8 cellular contexts compared by ENCODE assay signal in the genomic region with DNA sequence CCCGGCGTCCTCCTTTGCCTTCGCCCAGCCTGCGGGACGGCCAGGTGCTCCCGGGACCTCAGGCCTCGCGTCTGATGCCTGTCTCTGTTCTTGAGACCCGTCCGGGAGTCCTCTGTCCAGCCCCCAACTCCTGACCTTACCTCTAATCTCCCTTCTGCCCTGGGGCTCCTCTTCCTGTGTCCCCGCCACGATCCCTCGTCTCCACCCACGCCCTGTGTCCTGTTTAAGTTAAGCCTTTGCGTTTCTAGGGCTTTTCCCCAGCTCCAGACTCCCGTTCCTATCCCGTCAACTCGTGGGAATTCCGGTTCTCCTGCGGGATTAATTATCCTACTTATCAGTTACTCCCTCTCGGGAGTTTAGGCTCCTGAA. TPM values are rescaled to one million over a fixed set of nuclear protein-coding genes. Genes with fewer than 3 reads are reported as not detected.
DNase-seq lines count a peak whose midpoint lies in the region; ATAC-seq, FAIRE-seq and TF ChIP-seq lines count a peak whose summit lies in the region.

No MANE protein-coding gene starts in this region.

- TF ChIP-seq RAD21 in A549 (conservative IDR thresholded peaks at IDR 0.05 in 1 of 2, IDR thresholded peaks at IDR 0.05 in 1 of 2), result no peak

- H3K4me2 ChIP-seq in A549, result peak overlapping the region; percentile 99

- TF ChIP-seq POLR2A in A549 (IDR thresholded peaks at IDR 0.05; ENCODE audit: low read length) (no peak), GM12891 (IDR thresholded peaks at IDR 0.05; ENCODE audit: low read depth, low read length) (no peak)

- 1% methylated on average over 21 of the region's 21 CpGs for WGBS in A549 (ENCODE audit: missing lambda C conversion rate)
- WGBS in lung, 2 donors, result 1% methylated on average over 20 to 21 of the region's 21 CpGs

- CTCF ChIA-PET in A549 (lab: Yijun Ruan, JAX), result interaction anchor here (1.4 to 3.4 kb wide), 3 partner anchors 12 to 14 kb away, joined by 3 to 30 read pairs (median 13); a partner anchor contains a TSS
- CTCF ChIA-PET in HEK293 (lab: Yijun Ruan, JAX), result interaction anchor here (1.5 to 4.8 kb wide), 2 partner anchors 11 to 58 kb away, joined by 3 to 43 read pairs; no protein-coding TSS in a partner anchor

- H3K4me3 ChIP-seq in A549 (peak overlapping the region; percentile 69), HEK293 (ENCODE audit: low read depth, low read length) (peak overlapping the region; percentile 96), astrocyte of the spinal cord (ENCODE audit: low read depth, low read length) (peak overlapping the region; percentile 75), lung (peak overlapping the region; percentile 96)

- POLR2A ChIA-PET in A549 (lab: Yijun Ruan, JAX), result interaction anchor here (4.1 kb wide), 1 partner anchor 11 kb away, joined by 130 read pairs; a partner anchor contains a TSS
- POLR2A ChIA-PET in HEK293 (lab: Yijun Ruan, JAX), result interaction anchor here (1.4 to 3.4 kb wide), 3 partner anchors 10 to 248 kb away, joined by 4 to 64 read pairs (median 10); no protein-coding TSS in a partner anchor

- in situ Hi-C loops in astrocyte of the spinal cord (cut with HindIII; ENCODE audit: low sequenced_read_pairs) (no loop called here), ACHN (cut with HindIII; ENCODE audit: low pct_ligation_motif_present, low pct_unique_long_range_greater_than_20kb, low sequenced_read_pairs) (no loop called here)

- FAIRE-seq in A549 (lab: Jason Lieb, UNC) (no peak), GM12891 (lab: Jason Lieb, UNC) (no peak)

- H3K9me3 ChIP-seq in A549 (no peaks in the 10 kb centered on the region), HEK293 (ENCODE audit: control insufficient read depth, insufficient read depth, low read depth, low read length) (no peaks in the 10 kb centered on the region), lung (ENCODE audit: control insufficient read depth in 2 of 2, insufficient read depth in 1 of 2, low read length in 1 of 2) (no peaks in the 10 kb centered on the region)

- DNase-seq in A549 (ENCODE audit: low read depth in 1 of 2, low spot score in 1 of 2), result no peak
- no peak for DNase-seq in astrocyte of the spinal cord (ENCODE audit: low read depth, low spot score)
- no peak for DNase-seq in lung (ENCODE audit: low spot score)
- DNase-seq in GM12891 (ENCODE audit: insufficient read length, low spot score), result no peak
- no peak for DNase-seq in ACHN
- no peak for DNase-seq in NCI-H1048 (lab: John Stamatoyannopoulos, UW)
- DNase-seq in T1000 (lab: John Stamatoyannopoulos, UW), result no peak

- TF ChIP-seq CTCF in A549 (IDR thresholded peaks at IDR 0.05), result no peak
- no peak for TF ChIP-seq CTCF in HEK293 (tag by site-specific recombination; IDR thresholded peaks at IDR 0.05)
- no peak for TF ChIP-seq CTCF in astrocyte of the spinal cord (IDR thresholded peaks at IDR 0.05; ENCODE audit: low read depth, low read length)
- TF ChIP-seq CTCF in lung (IDR thresholded peaks at IDR 0.05; ENCODE audit: control extremely low read depth, extremely low read depth), result no peak

- no peaks in the 10 kb centered on the region for H3K27me3 ChIP-seq in lung (ENCODE audit: control insufficient read depth, insufficient read depth)

- peak overlapping the region; percentile 92 to 95 for H3K27ac ChIP-seq in A549
- H3K27ac ChIP-seq in HEK293 (ENCODE audit: extremely low read depth, low read depth, low read length), result peak overlapping the region; percentile 90
- peak overlapping the region; percentile 97 to 98 for H3K27ac ChIP-seq in lung (ENCODE audit: low read depth in 1 of 2, low read length in 1 of 2)

- TF ChIP-seq EP300 in A549 (IDR thresholded peaks at IDR 0.05), result no peak

- H3K4me1 ChIP-seq in A549 (peaks cover 25% of the 10 kb centered on the region), HEK293 (ENCODE audit: control insufficient read depth, insufficient read depth, low read length) (peaks cover 29% of the 10 kb centered on the region), lung (ENCODE audit: control insufficient read depth in 2 of 2, insufficient read depth in 2 of 2, low read length in 2 of 2) (peaks cover 10 to 11% of the 10 kb centered on the region in 2 donors)

- ATAC-seq in A549 (no peak), lung (ENCODE audit: insufficient read depth, low FRiP score) (no peak)

- H3K36me3 ChIP-seq in HEK293 (ENCODE audit: control insufficient read depth in 2 of 2, insufficient read depth in 1 of 2, low read length in 2 of 2), result peaks cover 36 to 57% of the 10 kb centered on the region in 2 experiments
- H3K36me3 ChIP-seq in lung (ENCODE audit: control insufficient read depth in 2 of 2, insufficient read depth in 2 of 2, low read length in 2 of 2), result peaks cover 4 to 32% of the 10 kb centered on the region in 2 donors

TF ChIP-seq in A549, 52 proteins besides CTCF, POLR2A, EP300 and RAD21:
- TF ChIP-seq TFCP2L1 (CRISPR knock-in tag; IDR thresholded peaks at IDR 0.05) (0 out of 2 replicates have a peak, but pooled peaks have one; percentile 76), NFE2L2 (conservative IDR thresholded peaks at IDR 0.05; ENCODE audit: low read length) (no peak)

TF ChIP-seq in HEK293, 187 proteins besides CTCF, POLR2A, EP300 and RAD21 (continues in another document):
- TF ChIP-seq ZBTB48 (tag by site-specific recombination; IDR thresholded peaks at IDR 0.05) (0 out of 2 replicates have a peak, but pooled peaks have one; percentile 11), ZNF10 (tag by site-specific recombination; IDR thresholded peaks at IDR 0.05) (no peak)

TF ChIP-seq in GM12891, 5 proteins besides CTCF, POLR2A, EP300 and RAD21:
- TF ChIP-seq PAX5 (IDR thresholded peaks at IDR 0.05; ENCODE audit: insufficient read depth, low read length, severe bottlenecking), result no peak
- TF ChIP-seq POLR2AphosphoS5 (IDR thresholded peaks at IDR 0.05; ENCODE audit: low read depth, low read length), result no peak
- TF ChIP-seq POU2F2 (IDR thresholded peaks at IDR 0.05; ENCODE audit: low read depth, low read length), result no peak
- no peak for TF ChIP-seq SPI1 (IDR thresholded peaks at IDR 0.05; ENCODE audit: low read depth, low read length)
- no peak for TF ChIP-seq TAF1 (IDR thresholded peaks at IDR 0.05; ENCODE audit: low read depth, low read length)

RNA-seq across cellular contexts. Expression of a gene that starts 0.7 kb away (rescaled TPM):
- 30.6 and 52.8 TPM in 2 replicates for polyA plus RNA-seq in A549 (2011; rRNA removed)
- 48.4 and 62.4 TPM in 2 replicates for polyA plus RNA-seq in A549 (2012; cell fraction: cytosol; rRNA removed)
- polyA plus RNA-seq in A549 (2012; cell fraction: nucleus; rRNA removed), result 643 and 655 TPM in 2 replicates
- 137 to 148 TPM (median 140 TPM) in 3 replicates for polyA plus RNA-seq in A549 (2017; fragmentation: RNase III; extraction: RNeasy Plus Mini Kit Qiagen cat#74134 plus additional on column Dnase treatment)
- 42.5 and 48.1 TPM in 2 replicates for polyA minus RNA-seq in A549 (2011; rRNA and poly(A)+ RNA removed)
- total RNA-seq in lung, result 100 to 1,000 TPM in 1 of 2 donors, 10 to 100 TPM in 1; 75.1 to 199 TPM
- 100 to 1,000 TPM in 1 of 2 donors, 10 to 100 TPM in 1; 86.4 to 139 TPM for polyA plus RNA-seq in lung
- 142 TPM for polyA plus RNA-seq in GM12891 (2012; ENCODE audit: low read depth, missing spikeins)

RNA-seq across cellular contexts. Expression of a gene that starts 13.9 kb away (rescaled TPM):
- polyA plus RNA-seq in A549 (2011; rRNA removed) (1.9 and 2.1 TPM in 2 replicates), A549 (2017; fragmentation: RNase III; extraction: RNeasy Plus Mini Kit Qiagen cat#74134 plus additional on column Dnase treatment) (3.8 to 4.9 TPM (median 4.1 TPM) in 3 replicates), lung (10 to 100 TPM in 1 of 2 donors, 1 to 10 TPM in 1; 4.6 to 11.9 TPM)
- polyA plus RNA-seq in A549 (2012; cell fraction: cytosol; rRNA removed), result 1.6 and 2.8 TPM in 2 replicates
- polyA plus RNA-seq in A549 (2012; cell fraction: nucleus; rRNA removed), result 2.2 and 4.1 TPM in 2 replicates
- 3.7 and 5.1 TPM in 2 replicates for polyA minus RNA-seq in A549 (2011; rRNA and poly(A)+ RNA removed)
- total RNA-seq in lung, result 10 to 100 TPM in 1 of 2 donors, 1 to 10 TPM in 1; 1.8 to 13.8 TPM
- 2.0 TPM for polyA plus RNA-seq in GM12891 (2012; ENCODE audit: low read depth, missing spikeins)

RNA-seq across cellular contexts. Expression of a gene that starts 23.4 kb away (rescaled TPM):
- not detected in 2 replicates for polyA plus RNA-seq in A549 (2011; rRNA removed)
- 0.16 TPM in 1 of 2 replicates, not detected in the other for polyA plus RNA-seq in A549 (2012; cell fraction: cytosol; rRNA removed)
- polyA plus RNA-seq in A549 (2012; cell fraction: nucleus; rRNA removed), result not detected in 2 replicates
- polyA plus RNA-seq in A549 (2017; fragmentation: RNase III; extraction: RNeasy Plus Mini Kit Qiagen cat#74134 plus additional on column Dnase treatment), result not detected in 3 replicates
- polyA minus RNA-seq in A549 (2011; rRNA and poly(A)+ RNA removed), result not detected in 2 replicates
- total RNA-seq in lung, result 10 to 100 TPM; 24.9 to 25.7 TPM
- polyA plus RNA-seq in lung, result 10 to 100 TPM; 15.8 to 17.8 TPM
- polyA plus RNA-seq in GM12891 (2012; ENCODE audit: low read depth, missing spikeins), result 1.3 TPM

RNA-seq across cellular contexts. Expression of a gene that starts 34.4 kb away (rescaled TPM):
- polyA plus RNA-seq in A549 (2011; rRNA removed) (0.31 and 0.56 TPM in 2 replicates), A549 (2017; fragmentation: RNase III; extraction: RNeasy Plus Mini Kit Qiagen cat#74134 plus additional on column Dnase treatment) (0.15 to 0.32 TPM in 2 of 3 replicates, not detected in the other), lung (under 1 TPM in 1 of 2 donors, not detected in 1; 0.05 TPM)
- polyA plus RNA-seq in A549 (2012; cell fraction: cytosol; rRNA removed), result 0.26 and 0.33 TPM in 2 replicates
- 0.48 and 0.50 TPM in 2 replicates for polyA plus RNA-seq in A549 (2012; cell fraction: nucleus; rRNA removed)
- polyA minus RNA-seq in A549 (2011; rRNA and poly(A)+ RNA removed), result 0.29 and 1.1 TPM in 2 replicates
- under 1 TPM; 0.18 to 0.46 TPM for total RNA-seq in lung
- 0.58 TPM for polyA plus RNA-seq in GM12891 (2012; ENCODE audit: low read depth, missing spikeins)

RNA-seq across cellular contexts. Expression of a gene that starts 52.9 kb away (rescaled TPM):
- not detected in 2 replicates for polyA plus RNA-seq in A549 (2011; rRNA removed)
- polyA plus RNA-seq in A549 (2012; cell fraction: cytosol; rRNA removed), result not detected in 2 replicates
- not detected in 2 replicates for polyA plus RNA-seq in A549 (2012; cell fraction: nucleus; rRNA removed)
- not detected in 3 replicates for polyA plus RNA-seq in A549 (2017; fragmentation: RNase III; extraction: RNeasy Plus Mini Kit Qiagen cat#74134 plus additional on column Dnase treatment)
- polyA minus RNA-seq in A549 (2011; rRNA and poly(A)+ RNA removed), result not detected in 2 replicates
- not detected for total RNA-seq in lung
- polyA plus RNA-seq in lung, result 1 to 10 TPM in 1 of 2 donors, not detected in 1; 1.7 TPM
- polyA plus RNA-seq in GM12891 (2012; ENCODE audit: low read depth, missing spikeins), result 1.2 TPM

Comparison
In these comparisons a context has a peak if more than half of its experiments do, and no peak if none do; other contexts are left out.
1. RNA of a gene that starts 23.4 kb away (polyA plus RNA-seq): 15.8 to 17.8 TPM in lung; 0.16 TPM in A549; every median in the first group is over 10 times any median in the second.
2. Peak in every context shown above with its lines, with median percentiles within 50 percentile points of each other: H3K27ac ChIP-seq and H3K4me3 ChIP-seq.